In genomic region chr1:211708006-211708405, GRCh38 we compare ENCODE assay signal across 23 cellular contexts. TPM values are rescaled to one million over a fixed set of nuclear protein-coding genes. Genes with fewer than 3 reads are reported as not detected.
DNase-seq lines count a peak whose midpoint lies in the region; FAIRE-seq and TF ChIP-seq lines count a peak whose summit lies in the region.
"Had no signal": no experiment of that assay in that cellular context is flagged by ENCODE, and none has a peak within 500 bp of the region (broad histone marks: within the 10 kb centered on the region; RNA-seq: fewer than 3 reads in every experiment).

No MANE protein-coding gene starts in this region.

- H3K4me1 Mint-ChIP-seq in activated naive CD4-positive, alpha-beta T cell treated with anti-CD3 and anti-CD28 coated beads, Interleukin-2, amount 50 U/mL, for 24 hours = no peaks in the 10 kb centered on the region
- peaks cover 11% of the 10 kb centered on the region for H3K4me1 Mint-ChIP-seq in nephron progenitor cell
- H3K4me1 Mint-ChIP-seq: CD8-positive, alpha-beta memory T cell had no signal

- H3K36me3 Mint-ChIP-seq in activated naive CD4-positive, alpha-beta T cell treated with anti-CD3 and anti-CD28 coated beads, Interleukin-2, amount 50 U/mL, for 24 hours = no peaks in the 10 kb centered on the region
- no peaks in the 10 kb centered on the region for H3K36me3 Mint-ChIP-seq in nephron progenitor cell (ENCODE audit: low read depth)
- H3K36me3 Mint-ChIP-seq: CD14-positive monocyte; CD8-positive, alpha-beta memory T cell had no signal

- H3K4me3 Mint-ChIP-seq in activated naive CD4-positive, alpha-beta T cell treated with anti-CD3 and anti-CD28 coated beads, Interleukin-2, amount 50 U/mL, for 24 hours = no peak overlapping the region
- no peak overlapping the region for H3K4me3 Mint-ChIP-seq in nephron progenitor cell
- H3K4me3 Mint-ChIP-seq: B cell; CD14-positive monocyte; CD4-positive, alpha-beta T cell; CD8-positive, alpha-beta memory T cell; HFFc6 had no signal

- TF ChIP-seq CTCF in bronchial epithelial cell (IDR thresholded peaks at IDR 0.05; ENCODE audit: insufficient read depth, low read length, severe bottlenecking) = no peak
- TF ChIP-seq CTCF in nephron progenitor cell (IDR thresholded peaks at IDR 0.05) = no peak
- TF ChIP-seq CTCF in BE2C (IDR thresholded peaks at IDR 0.05; ENCODE audit: low read depth, low read length) = no peak

- no peaks in the 10 kb centered on the region for H3K9me3 Mint-ChIP-seq in activated naive CD4-positive, alpha-beta T cell treated with anti-CD3 and anti-CD28 coated beads, Interleukin-2, amount 50 U/mL, for 24 hours
- no peaks in the 10 kb centered on the region for H3K9me3 Mint-ChIP-seq in nephron progenitor cell
- H3K9me3 Mint-ChIP-seq: CD4-positive, alpha-beta T cell; CD8-positive, alpha-beta memory T cell; HFFc6 had no signal

- H3K36me3 ChIP-seq in bronchial epithelial cell (ENCODE audit: control insufficient read depth, insufficient read depth, low read length) (no peaks in the 10 kb centered on the region), BE2C (no peaks in the 10 kb centered on the region)
- H3K36me3 ChIP-seq: BLaER1 treated with 17β-estradiol and CSF1 and Interleukin-3, amounts not matched to agents 10 nM and 100 nM; HAP-1 had no signal

- peak overlapping the region; percentile 73 for H3K27ac Mint-ChIP-seq in activated naive CD4-positive, alpha-beta T cell treated with anti-CD3 and anti-CD28 coated beads, Interleukin-2, amount 50 U/mL, for 24 hours
- peak overlapping the region; percentile 66 for H3K27ac Mint-ChIP-seq in nephron progenitor cell
- H3K27ac Mint-ChIP-seq: B cell; CD4-positive, alpha-beta T cell; HFFc6 had no signal

- no peaks in the 10 kb centered on the region for H3K27me3 ChIP-seq in bronchial epithelial cell (ENCODE audit: control insufficient read depth, insufficient read depth, low read length)
- H3K27me3 ChIP-seq in BE2C = no peaks in the 10 kb centered on the region
- H3K27me3 ChIP-seq: BLaER1 treated with 17β-estradiol and CSF1 and Interleukin-3, amounts not matched to agents 10 nM and 100 nM had no signal

- H3K9me3 ChIP-seq in BE2C = no peaks in the 10 kb centered on the region
- H3K9me3 ChIP-seq: BLaER1 treated with 17β-estradiol and CSF1 and Interleukin-3, amounts not matched to agents 10 nM and 100 nM; HAP-1 had no signal

- no peaks in the 10 kb centered on the region for H3K27me3 Mint-ChIP-seq in activated naive CD4-positive, alpha-beta T cell treated with anti-CD3 and anti-CD28 coated beads, Interleukin-2, amount 50 U/mL, for 24 hours
- H3K27me3 Mint-ChIP-seq in nephron progenitor cell (ENCODE audit: low read depth, poor library complexity) = peaks cover 7% of the 10 kb centered on the region
- H3K27me3 Mint-ChIP-seq: B cell; CD4-positive, alpha-beta T cell; CD8-positive, alpha-beta memory T cell had no signal

- no peaks in the 10 kb centered on the region for H3K4me1 ChIP-seq in BE2C
- H3K4me1 ChIP-seq: HAP-1 had no signal

- no peak for FAIRE-seq in bronchial epithelial cell (lab: Jason Lieb, UNC)
- FAIRE-seq: A204.1, D721Med, GM12891, H54 had no signal

- H3K4me3 ChIP-seq in bronchial epithelial cell (ENCODE audit: low read depth, low read length) (no peak overlapping the region), BE2C (ENCODE audit: low read depth, low read length) (no peak overlapping the region)
- H3K4me3 ChIP-seq: BLaER1 treated with 17β-estradiol and CSF1 and Interleukin-3, amounts not matched to agents 10 nM and 100 nM; HAP-1 had no signal

- DNase-seq in activated naive CD4-positive, alpha-beta T cell treated with anti-CD3 and anti-CD28 coated beads, Interleukin-2, amount 50 U/mL, for 16 hours = no peak
- DNase-seq in NCI-H226 (peak; percentile 45), bronchial epithelial cell (ENCODE audit: low read depth) (peak; percentile 11), nephron progenitor cell (no peak), LoVo (ENCODE audit: low spot score) (no peak), NCI-H187 (lab: John Stamatoyannopoulos, UW) (no peak), BE2C (no peak)
- DNase-seq: CD4-positive, alpha-beta T cell; CD8-positive, alpha-beta memory T cell; DMS 273 treated with DMSO at 0.1 percent for 48 hours; DMS79; GF-D8; GOT3; HFFc6 had no signal

RNA-seq across cellular contexts. Expression of gene NEK2, which starts 32.6 kb away (rescaled TPM):
- 0.26 TPM in 2 replicates for total RNA-seq in bronchial epithelial cell
- 5.5 TPM for polyA plus RNA-seq in BE2C (2012; ENCODE audit: insufficient read depth, insufficient read length, low read depth)
- total RNA-seq: B cell; CD4-positive, alpha-beta T cell had no signal
- polyA plus RNA-seq: CD14-positive monocyte had no signal

Comparison
In these comparisons a context has a peak if more than half of its experiments do, and no peak if none do; other contexts are left out.
1. DNase-seq: peak in NCI-H226 (single experiment) and bronchial epithelial cell (single experiment); none in activated naive CD4-positive, alpha-beta T cell treated with anti-CD3 and anti-CD28 coated beads, Interleukin-2, amount 50 U/mL, for 16 hours (single experiment), nephron progenitor cell (single experiment), LoVo (single experiment), NCI-H187 (0 of 2) and BE2C (single experiment).